8 cellular contexts compared by ENCODE assay signal in the genomic region with DNA sequence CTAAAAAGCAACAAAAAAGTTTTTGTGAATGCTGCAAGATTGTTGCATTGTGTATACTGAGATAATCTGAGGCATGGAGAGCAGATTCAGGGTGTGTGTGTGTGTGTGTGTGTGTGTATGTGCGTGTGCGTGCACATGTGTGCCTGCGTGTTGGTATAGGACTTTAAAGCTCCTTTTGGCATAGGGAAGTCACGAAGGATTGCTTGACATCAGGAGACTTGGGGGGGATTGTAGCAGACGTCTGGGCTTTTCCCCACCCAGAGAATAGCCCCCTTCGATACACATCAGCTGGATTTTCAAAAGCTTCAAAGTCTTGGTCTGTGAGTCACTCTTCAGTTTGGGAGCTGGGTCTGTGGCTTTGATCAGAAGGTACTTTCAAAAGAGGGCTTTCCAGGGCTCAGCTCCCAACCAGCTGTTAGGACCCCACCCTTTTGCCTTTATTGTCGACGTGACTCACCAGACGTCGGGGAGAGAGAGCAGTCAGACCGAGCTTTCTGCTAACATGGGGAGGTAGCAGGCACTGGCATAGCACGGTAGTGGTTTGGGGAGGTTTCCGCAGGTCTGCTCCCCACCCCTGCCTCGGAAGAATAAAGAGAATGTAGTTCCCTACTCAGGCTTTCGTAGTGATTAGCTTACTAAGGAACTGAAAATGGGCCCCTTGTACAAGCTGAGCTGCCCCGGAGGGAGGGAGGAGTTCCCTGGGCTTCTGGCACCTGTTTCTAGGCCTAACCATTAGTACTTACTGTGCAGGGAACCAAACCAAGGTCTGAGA. TPM values are rescaled to one million over a fixed set of nuclear protein-coding genes. Genes with fewer than 3 reads are reported as not detected.
DNase-seq lines count a peak whose midpoint lies in the region; ATAC-seq and TF ChIP-seq lines count a peak whose summit lies in the region.

No MANE protein-coding gene starts in this region.

- DNase-seq in Peyer's patch: peak; percentile 71 to 87 (median 75)
- DNase-seq in activated effector memory CD4-positive, alpha-beta T cell treated with Interleukin-2 at 50 U/mL for 16 hours: peak; percentile 77
- peak in 1 of 2 donors; percentile 55 for DNase-seq in heart right ventricle
- peak; percentile 36 to 64 for DNase-seq in stimulated activated CD4-positive, alpha-beta T cell treated with anti-CD3 and anti-CD28 coated beads, Interleukin-15, amount 100 ng/mL, for 1 hour (ENCODE audit: low read depth in 1 of 2, low spot score in 1 of 2)
- no peak for DNase-seq in NCI-H2029 treated with DMSO at 0.1 percent for 48 hours (lab: John Stamatoyannopoulos, UW)
- no peak for DNase-seq in NCI-H2196 treated with DMSO at 0.1 percent for 48 hours (lab: John Stamatoyannopoulos, UW; ENCODE audit: unreplicated experiment)

- 13 to 14% methylated on average over 16 of the region's 16 CpGs for WGBS in heart right ventricle, 2 donors

- H3K9me3 ChIP-seq in Peyer's patch (no peaks in the 10 kb centered on the region), heart right ventricle (no peaks in the 10 kb centered on the region)

- peak; percentile 60 for ATAC-seq in GM18508 (IDR thresholded peaks at IDR 0.05; ENCODE audit: insufficient read depth, unreplicated experiment)
- ATAC-seq in HG02870 (IDR thresholded peaks at IDR 0.05; ENCODE audit: unreplicated experiment): peak; percentile 60
- peak in 1 of 8 donors; percentile 2 for ATAC-seq in heart right ventricle

- TF ChIP-seq CTCF in Peyer's patch (IDR thresholded peaks at IDR 0.05) (no peak), heart right ventricle (IDR thresholded peaks at IDR 0.05) (no peak)

- H3K4me3 ChIP-seq in Peyer's patch (peak overlapping the region; percentile 11 to 97 (median 60)), heart right ventricle (peak overlapping the region; percentile 8 to 98 (median 87))

- H3K27ac ChIP-seq in Peyer's patch (peak overlapping the region; percentile 80 to 100 (median 96)), heart right ventricle (peak overlapping the region; percentile 80 to 100 (median 100))

- intact Hi-C loops in heart right ventricle (cut with DNase I): loop anchor here in 4 of 10 donors (5.0 kb wide), 5 partner anchors 33 to 272 kb away; no protein-coding TSS in a partner anchor

- TF ChIP-seq POLR2A in Peyer's patch (IDR thresholded peaks at IDR 0.05): peak; percentile 14 to 57

- H3K27me3 ChIP-seq in Peyer's patch (no peaks in the 10 kb centered on the region), heart right ventricle (no peaks in the 10 kb centered on the region)

- H3K36me3 ChIP-seq in Peyer's patch (peaks cover 0 to 10% (median 0%) of the 10 kb centered on the region in 3 donors), heart right ventricle (peaks cover 0 to 55% (median 23%) of the 10 kb centered on the region in 9 donors)

- H3K4me1 ChIP-seq in Peyer's patch (peaks cover 0 to 53% (median 11%) of the 10 kb centered on the region in 4 donors), heart right ventricle (peaks cover 17 to 74% (median 62%) of the 10 kb centered on the region in 9 donors)

RNA-seq across cellular contexts. Expression of gene BHLHE40, which starts 4.7 kb away (rescaled TPM):
- total RNA-seq in Peyer's patch: 10 to 100 TPM; 20.3 to 78.4 (median 44.3) TPM
- 100 to 1,000 TPM in 1 of 10 donors, 10 to 100 TPM in 9; 14.2 to 209 (median 54.9) TPM for total RNA-seq in heart right ventricle
- polyA plus RNA-seq in heart right ventricle: 10 to 100 TPM; 10.0 to 10.7 TPM

Comparison
In these comparisons a context has a peak if more than half of its experiments do, and no peak if none do; other contexts are left out.
1. DNase-seq: peak in Peyer's patch (3 of 3), activated effector memory CD4-positive, alpha-beta T cell treated with Interleukin-2 at 50 U/mL for 16 hours (single experiment) and stimulated activated CD4-positive, alpha-beta T cell treated with anti-CD3 and anti-CD28 coated beads, Interleukin-15, amount 100 ng/mL, for 1 hour (2 of 2); none in NCI-H2029 treated with DMSO at 0.1 percent for 48 hours (single experiment) and NCI-H2196 treated with DMSO at 0.1 percent for 48 hours (single experiment).